ENCODE assay signal across 23 cellular contexts in the genomic region with DNA sequence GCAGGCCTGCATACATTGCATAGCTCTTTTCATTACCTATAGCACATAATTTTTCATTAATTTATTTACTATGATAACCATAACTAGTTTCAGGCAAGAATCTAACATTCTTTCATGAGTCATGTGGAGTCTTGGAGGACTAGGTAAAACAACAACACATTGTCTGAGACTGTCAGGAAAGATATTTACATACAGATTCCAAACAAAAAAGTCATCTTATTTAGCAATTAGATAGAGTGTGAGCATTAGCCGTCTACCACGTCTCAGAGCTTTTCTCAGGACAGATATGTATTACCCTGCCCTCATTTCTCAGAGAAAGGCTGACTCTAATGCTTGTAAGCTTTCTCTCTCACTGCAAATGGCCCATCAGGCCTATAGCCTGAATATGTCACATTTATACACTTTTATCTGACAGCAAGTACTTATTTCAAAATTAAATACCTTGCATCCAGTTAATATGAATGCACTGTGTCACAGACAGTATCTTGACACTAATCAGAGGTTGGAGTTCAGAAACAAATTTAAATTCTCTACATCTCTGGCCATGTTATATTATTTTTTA.
DNase-seq lines count a peak whose midpoint lies in the region; ATAC-seq and TF ChIP-seq lines count a peak whose summit lies in the region.
"Had no signal": no experiment of that assay in that cellular context is flagged by ENCODE, and none has a peak within 500 bp of the region (broad histone marks: within the 10 kb centered on the region; RNA-seq: fewer than 3 reads in every experiment).

No MANE protein-coding gene starts in this region.

- no peaks in the 10 kb centered on the region for H3K79me2 ChIP-seq in mammary epithelial cell (ENCODE audit: insufficient read depth, low read length)

- DNase-seq in A172 (ENCODE audit: low spot score): peak; percentile 45
- DNase-seq in NCI-H460 (ENCODE audit: extremely low read depth, low read depth): peak; percentile 2
- peak; percentile 3 for DNase-seq in mammary epithelial cell
- DNase-seq in left lung: no peak
- no peak for DNase-seq in ACHN
- DNase-seq in activated gamma-delta T cell (lab: John Stamatoyannopoulos, UW): no peak
- DNase-seq: activated CD8-positive, alpha-beta T cell treated with anti-CD3 and anti-CD28 coated beads, Interleukin-2, amount 10 ng/mL, durations not matched to agents 7 days and 5 days; activated T-cell treated with anti-CD3 and anti-CD28 coated beads, Interleukin-2, amount 50 U/mL, for 4 hours; CD4-positive, CD25-positive, alpha-beta regulatory T cell; H9; islet precursor cell; KBM-7; NCI-H2029; NCI-H526 treated with DMSO at 0.1 percent for 48 hours; retina; stimulated activated CD4-positive, alpha-beta T cell treated with anti-CD3 and anti-CD28 coated beads, Interleukin-15, amount 100 ng/mL, for 24 hours; T-helper 9 cell had no signal

- 0% methylated on average over 2 of the region's 2 CpGs for WGBS in mammary epithelial cell (ENCODE audit: low coverage, missing lambda C conversion rate)

- intact Hi-C loops in mammary epithelial cell (cut with micrococcal nuclease) (no loop called here), left lung (cut with DNase I) (no loop called here)

- TF ChIP-seq CTCF in mammary epithelial cell (conservative IDR thresholded peaks at IDR 0.05 in 1 of 2, IDR thresholded peaks at IDR 0.05 in 1 of 2; ENCODE audit: extremely low read depth in 1 of 2, insufficient read depth in 1 of 2, low read depth in 1 of 2, low read length in 2 of 2) (no peak), left lung (IDR thresholded peaks at IDR 0.05) (no peak)

- no peak overlapping the region for H3K9ac ChIP-seq in mammary epithelial cell (ENCODE audit: insufficient read depth, low read length)
- H3K9ac ChIP-seq: neural progenitor cell had no signal

- H3K9me3 ChIP-seq in mammary epithelial cell (replicated peaks; ENCODE audit: insufficient read depth, low read length): peaks cover 2% of the 10 kb centered on the region
- peaks cover 0 to 7% of the 10 kb centered on the region in 2 donors for H3K9me3 ChIP-seq in left lung
- H3K9me3 ChIP-seq: SJCRH30, thoracic aorta had no signal

- no peak overlapping the region for H3K4me3 ChIP-seq in mammary epithelial cell (replicated peaks in 1 of 3; ENCODE audit: insufficient read depth in 1 of 3, low read depth in 2 of 3, low read length in 3 of 3)
- no peak overlapping the region for H3K4me3 ChIP-seq in left lung
- H3K4me3 ChIP-seq: neural progenitor cell, SJCRH30, thoracic aorta had no signal

- dilution Hi-C loops in mammary epithelial cell (cut with HindIII; ENCODE audit: low sequenced_read_pairs): no loop called here

- ATAC-seq in left lung (peak; percentile 32), GM18502 (IDR thresholded peaks at IDR 0.05; ENCODE audit: poor library complexity, unreplicated experiment) (no peak), HG03280 (IDR thresholded peaks at IDR 0.05; ENCODE audit: unreplicated experiment) (no peak)
- ATAC-seq: activated CD8-positive, alpha-beta T cell treated with anti-CD3 and anti-CD28 coated beads, Interleukin-2, amount 10 ng/mL, durations not matched to agents 7 days and 5 days; activated T-cell treated with anti-CD3 and anti-CD28 coated beads, Interleukin-2, amount 50 U/mL, for 4 hours; stimulated activated memory B cell treated with anti-CD40 and anti-IgM and Interleukin-4, amounts not matched to agents 10 μg/mL and 1 μg/mL and 100 μg/mL, for 72 hours had no signal

- H3K27ac ChIP-seq in mammary epithelial cell (ENCODE audit: insufficient read depth, low read depth, low read length) (no peak overlapping the region), left lung (no peak overlapping the region)
- H3K27ac ChIP-seq: neural progenitor cell, SJCRH30, thoracic aorta had no signal

- no TSS peak for BruUV-seq in mammary epithelial cell (replicated peaks; lab: Mats Ljungman, UMichigan)

- H2AFZ ChIP-seq in mammary epithelial cell (ENCODE audit: low read depth, low read length): no peak overlapping the region
- H2AFZ ChIP-seq: neural progenitor cell had no signal

- no peaks in the 10 kb centered on the region for H4K20me1 ChIP-seq in mammary epithelial cell (ENCODE audit: insufficient read depth, low read length)

- no peak overlapping the region for H3K4me2 ChIP-seq in mammary epithelial cell (ENCODE audit: insufficient read depth, low read depth, low read length)
- H3K4me2 ChIP-seq: neural progenitor cell had no signal

- H3K4me1 ChIP-seq in mammary epithelial cell (ENCODE audit: insufficient read depth, low read length): peaks cover 3% of the 10 kb centered on the region
- H3K4me1 ChIP-seq in left lung: no peaks in the 10 kb centered on the region
- H3K4me1 ChIP-seq: neural progenitor cell had no signal

- H3K27me3 ChIP-seq in mammary epithelial cell (ENCODE audit: insufficient read depth, low read length): no peaks in the 10 kb centered on the region
- H3K27me3 ChIP-seq in left lung: no peaks in the 10 kb centered on the region
- H3K27me3 ChIP-seq: neural progenitor cell, SJCRH30 had no signal

- H3K36me3 ChIP-seq in mammary epithelial cell (ENCODE audit: insufficient read depth, low read length): no peaks in the 10 kb centered on the region
- no peaks in the 10 kb centered on the region for H3K36me3 ChIP-seq in left lung
- H3K36me3 ChIP-seq: neural progenitor cell, SJCRH30, thoracic aorta had no signal

- CTCF ChIA-PET in mammary epithelial cell (lab: Charles Lee; ENCODE audit: low non-redundant PET): interaction anchor here (0.5 kb wide), 1 partner anchor 143 kb away, joined by 6 read pairs; no protein-coding TSS in a partner anchor

- in situ Hi-C loops in mammary epithelial cell (cut with MboI; ENCODE audit: low sequenced_read_pairs in 2 of 2): no loop called here
- in situ Hi-C loops in ACHN (cut with HindIII; ENCODE audit: low pct_ligation_motif_present, low pct_unique_long_range_greater_than_20kb, low sequenced_read_pairs): no loop called here

Comparison
In these comparisons a context has a peak if more than half of its experiments do, and no peak if none do; other contexts are left out.
1. DNase-seq: peak in A172 (single experiment), NCI-H460 (single experiment) and mammary epithelial cell (single experiment); none in left lung (0 of 2), ACHN (single experiment) and activated gamma-delta T cell (single experiment).